In genomic region chr7:103569621-103570305, GRCh38 we compare ENCODE assay signal across 16 cellular contexts.
DNase-seq lines count a peak whose midpoint lies in the region; ATAC-seq and TF ChIP-seq lines count a peak whose summit lies in the region.
"Had no signal": no experiment of that assay in that cellular context is flagged by ENCODE, and none has a peak within 500 bp of the region (broad histone marks: within the 10 kb centered on the region; RNA-seq: fewer than 3 reads in every experiment).

No MANE protein-coding gene starts in this region.

- H3K23ac ChIP-seq in IMR-90 (ENCODE audit: low read depth, low read length) = peak overlapping the region; percentile 2; the same call in 1 of the 2 replicates
- H3K23ac ChIP-seq in mesendoderm (ENCODE audit: low read length) = no peak overlapping the region

- H2AFZ ChIP-seq in IMR-90 (replicated peaks; ENCODE audit: low read length, poor library complexity) = no peak overlapping the region
- H2AFZ ChIP-seq: GM23248 had no signal

- no peak for TF ChIP-seq POLR2A in IMR-90 (IDR thresholded peaks at IDR 0.05; ENCODE audit: low read depth, low read length)

- H4K91ac ChIP-seq in IMR-90 (ENCODE audit: insufficient read depth, low read depth, low read length) = peak overlapping the region; percentile 22

- H3K4me2 ChIP-seq in IMR-90 (ENCODE audit: low read depth, low read length) = peak overlapping the region; percentile 83
- no peak overlapping the region for H3K4me2 ChIP-seq in mesendoderm (ENCODE audit: low read length)
- H3K4me2 ChIP-seq: A549, BLaER1 had no signal

- no CpG with 5 or more reads among the region's 4 CpGs for WGBS in IMR-90 (ENCODE audit: extremely low coverage in 2 of 2, insufficient read length in 1 of 2), 2 experiments
- WGBS in mesendoderm (ENCODE audit: extremely low coverage, insufficient coverage, low lambda C conversion rate) = no CpG with 5 or more reads among the region's 4 CpGs
- WGBS in heart right ventricle, 2 donors = 40 to 48% methylated on average over 4 of the region's 4 CpGs

- H4K20me1 ChIP-seq in IMR-90 (ENCODE audit: insufficient read depth, low read length) = no peaks in the 10 kb centered on the region
- H4K20me1 ChIP-seq: BLaER1 had no signal

- peak overlapping the region; percentile 54 for H2BK20ac ChIP-seq in IMR-90 (ENCODE audit: low read depth, low read length)

- CTCF ChIA-PET in IMR-90 (lab: Yijun Ruan, JAX) = interaction anchor here (0.9 kb wide), 1 partner anchor 46 kb away, joined by 3 read pairs; no protein-coding TSS in a partner anchor

- H3K79me1 ChIP-seq in IMR-90 (ENCODE audit: low read depth in 1 of 2, low read length in 2 of 2) = no peaks in the 10 kb centered on the region
- no peaks in the 10 kb centered on the region for H3K79me1 ChIP-seq in mesendoderm (ENCODE audit: low read length)

- peak overlapping the region; percentile 26 for H3K14ac ChIP-seq in IMR-90 (replicated peaks; ENCODE audit: low read depth, low read length)

- no peaks in the 10 kb centered on the region for H3K79me2 ChIP-seq in mesendoderm (ENCODE audit: control insufficient read depth, insufficient read depth, low read length)

- H3K9me3 ChIP-seq in cardiac muscle cell (ENCODE audit: low read depth) = no peaks in the 10 kb centered on the region
- no peaks in the 10 kb centered on the region for H3K9me3 ChIP-seq in IMR-90 (ENCODE audit: control insufficient read depth, insufficient read depth, low read length)
- no peaks in the 10 kb centered on the region for H3K9me3 ChIP-seq in heart right ventricle
- H3K9me3 ChIP-seq: A549, BLaER1 had no signal

- H4K5ac ChIP-seq in IMR-90 (ENCODE audit: low read depth, low read length) (peak overlapping the region; percentile 79; the same call in 1 of the 2 replicates), mesendoderm (ENCODE audit: low read length) (no peak overlapping the region)

- no TSS peak for BruUV-seq in IMR-90 (replicated peaks; lab: Mats Ljungman, UMichigan)

- ATAC-seq in Right ventricle myocardium superior (ENCODE audit: poor library complexity) = no peak
- peak; percentile 89 for ATAC-seq in IMR-90 (ENCODE audit: low read depth)
- ATAC-seq in GM21526 (IDR thresholded peaks at IDR 0.05; ENCODE audit: low FRiP score, unreplicated experiment) = no peak
- ATAC-seq in heart right ventricle = no peak
- ATAC-seq: A549 had no signal

- H3K4ac ChIP-seq in IMR-90 (ENCODE audit: low read depth, low read length) (peak overlapping the region; percentile 56; the same call in 1 of the 2 replicates), mesendoderm (ENCODE audit: low read depth, low read length) (no peak overlapping the region)

- TF ChIP-seq CTCF in cardiac muscle cell (IDR thresholded peaks at IDR 0.05; ENCODE audit: low read depth, low read length) (no peak), IMR-90 (conservative IDR thresholded peaks at IDR 0.05; ENCODE audit: low read depth, low read length) (no peak), heart right ventricle (IDR thresholded peaks at IDR 0.05) (no peak)

- TF ChIP-seq RAD21 in IMR-90 (IDR thresholded peaks at IDR 0.05; ENCODE audit: low read length) = no peak

- H3K9ac ChIP-seq in IMR-90 (ENCODE audit: low read depth, low read length) = peak overlapping the region; percentile 67
- no peak overlapping the region for H3K9ac ChIP-seq in mesendoderm (ENCODE audit: low read length)
- H3K9ac ChIP-seq: BLaER1, GM23248 had no signal

- no peak overlapping the region for H2AK5ac ChIP-seq in IMR-90 (ENCODE audit: low read depth, low read length)
- H2AK5ac ChIP-seq in mesendoderm (ENCODE audit: low read length) = no peak overlapping the region

- dilution Hi-C loops in IMR-90 (cut with HindIII; ENCODE audit: low sequenced_read_pairs, unreplicated experiment) = no loop called here

- H3K27ac ChIP-seq in cardiac muscle cell = peak overlapping the region; percentile 87
- peak overlapping the region; percentile 100; the same call in 1 of the 2 replicates for H3K27ac ChIP-seq in IMR-90 (ENCODE audit: insufficient read depth, low read length)
- no peak overlapping the region for H3K27ac ChIP-seq in mesendoderm (ENCODE audit: low read depth, low read length)
- no peak overlapping the region for H3K27ac ChIP-seq in heart right ventricle
- H3K27ac ChIP-seq: 22Rv1, A549, BLaER1, GM23248, HL-60 had no signal

- intact Hi-C loops in Right ventricle myocardium superior (cut with DNase I) = loop anchor here (5.0 kb wide), 1 partner anchor 588 kb away; no protein-coding TSS in a partner anchor
- intact Hi-C loops in IMR-90 (cut with micrococcal nuclease) = loop anchor here (2.0 to 10.0 kb wide), 4 partner anchors 45 to 1275 kb away; partner anchors contain the start of gene SLC26A5
- intact Hi-C loops in heart right ventricle (cut with DNase I) = loop anchor here (5.0 to 10.0 kb wide), 4 partner anchors 585 to 595 kb away; no protein-coding TSS in a partner anchor

- in situ Hi-C loops in IMR-90 (cut with MboI; ENCODE audit: low sequenced_read_pairs) = loop anchor here (5.0 kb wide), 1 partner anchor 588 kb away; no protein-coding TSS in a partner anchor

- no peak overlapping the region for H2AK9ac ChIP-seq in IMR-90 (replicated peaks; ENCODE audit: low read depth, low read length, poor library complexity)

- H2BK120ac ChIP-seq in IMR-90 (ENCODE audit: low read depth, low read length) (peak overlapping the region; percentile 82), mesendoderm (ENCODE audit: low read depth, low read length) (no peak overlapping the region)

- H3K9me1 ChIP-seq in IMR-90 (ENCODE audit: insufficient read depth, low read length) = peaks cover 6% of the 10 kb centered on the region; the same call in 1 of the 2 replicates

- peak in 1 of 2 donors; percentile 56 for DNase-seq in cardiac muscle cell (ENCODE audit: low read depth in 1 of 2, low spot score in 1 of 2)
- DNase-seq in Right ventricle myocardium superior = no peak
- DNase-seq in IMR-90 = peak; percentile 34
- peak; percentile 0 for DNase-seq in mesendoderm
- DNase-seq in NK-92 treated with Interleukin-12 subunit alpha and Interleukin-12 subunit beta, amount 100 ng/mL, for 24 hours (lab: John Stamatoyannopoulos, UW) = no peak
- DNase-seq in heart right ventricle = no peak
- DNase-seq: Calu3; CD4-positive, alpha-beta memory T cell; DMS79 treated with DMSO at 0.1 percent for 48 hours; GM23248; HCEC 1CT had no signal

- H2BK15ac ChIP-seq in IMR-90 (ENCODE audit: low read depth, low read length) (no peak overlapping the region; the same call in 2 of the 3 replicates), mesendoderm (replicated peaks; ENCODE audit: low read depth) (no peak overlapping the region)

- peaks cover 23% of the 10 kb centered on the region for H3K4me1 ChIP-seq in cardiac muscle cell (ENCODE audit: low read depth)
- peaks cover 13% of the 10 kb centered on the region for H3K4me1 ChIP-seq in IMR-90 (ENCODE audit: control insufficient read depth, insufficient read depth, low read length)
- no peaks in the 10 kb centered on the region for H3K4me1 ChIP-seq in mesendoderm (ENCODE audit: control insufficient read depth, low read depth, low read length)
- H3K4me1 ChIP-seq in heart right ventricle = no peaks in the 10 kb centered on the region
- H3K4me1 ChIP-seq: A549 had no signal

- H3K27me3 ChIP-seq in cardiac muscle cell = no peaks in the 10 kb centered on the region
- H3K27me3 ChIP-seq in IMR-90 (ENCODE audit: control insufficient read depth, insufficient read depth, low read length) = no peaks in the 10 kb centered on the region
- H3K27me3 ChIP-seq in mesendoderm (ENCODE audit: insufficient read depth, low read length, poor library complexity) = no peaks in the 10 kb centered on the region
- peaks cover 0 to 6% (median 0%) of the 10 kb centered on the region in 7 donors for H3K27me3 ChIP-seq in heart right ventricle
- H3K27me3 ChIP-seq: BLaER1 had no signal

- H3K56ac ChIP-seq in IMR-90 (ENCODE audit: extremely low read depth, insufficient read depth, low read length) = peak overlapping the region; percentile 8; the same call in 1 of the 2 replicates
- no peak overlapping the region for H3K56ac ChIP-seq in mesendoderm (ENCODE audit: low read length)

- POLR2A ChIA-PET in IMR-90 (lab: Charles Lee; ENCODE audit: unreplicated experiment) = no interaction called here

- H3K4me3 ChIP-seq in cardiac muscle cell (no peak overlapping the region), IMR-90 (ENCODE audit: insufficient read depth, low read depth, low read length) (no peak overlapping the region), mesendoderm (ENCODE audit: low read length) (no peak overlapping the region), heart right ventricle (no peak overlapping the region)
- H3K4me3 ChIP-seq: A549, BLaER1, GM23248 had no signal

- peak overlapping the region; percentile 98 for H3K18ac ChIP-seq in IMR-90 (ENCODE audit: low read depth, low read length)
- no peak overlapping the region for H3K18ac ChIP-seq in mesendoderm (ENCODE audit: low read length)

- H2BK5ac ChIP-seq in IMR-90 (ENCODE audit: low read depth, low read length, poor library complexity, severe bottlenecking) = peak overlapping the region; percentile 99
- no peak overlapping the region for H2BK5ac ChIP-seq in mesendoderm (ENCODE audit: low read length)

- H3K36me3 ChIP-seq in cardiac muscle cell = no peaks in the 10 kb centered on the region
- no peaks in the 10 kb centered on the region for H3K36me3 ChIP-seq in IMR-90 (ENCODE audit: control insufficient read depth, insufficient read depth, low read length)
- H3K36me3 ChIP-seq in mesendoderm (ENCODE audit: control insufficient read depth, insufficient read depth, low read length) = no peaks in the 10 kb centered on the region
- no peaks in the 10 kb centered on the region for H3K36me3 ChIP-seq in heart right ventricle
- H3K36me3 ChIP-seq: BLaER1 had no signal

- H4K8ac ChIP-seq in IMR-90 (ENCODE audit: low read depth in 2 of 2, low read length in 2 of 2) = peak overlapping the region; percentile 94
- H4K8ac ChIP-seq in mesendoderm (ENCODE audit: low read depth, low read length) = no peak overlapping the region

TF ChIP-seq in IMR-90, 13 proteins besides CTCF, POLR2A, EP300 and RAD21 (continues in another document):
- no peak for TF ChIP-seq NFE2L2 (IDR thresholded peaks at IDR 0.05; ENCODE audit: low read depth, low read length)
- no peak for TF ChIP-seq RFX5 (IDR thresholded peaks at IDR 0.05; ENCODE audit: low read depth, low read length)
- no peak for TF ChIP-seq BHLHE40 (IDR thresholded peaks at IDR 0.05; ENCODE audit: low read depth, low read length)
- TF ChIP-seq USF2 (IDR thresholded peaks at IDR 0.05; ENCODE audit: low read depth, low read length) = no peak

Comparison
In these comparisons a context has a peak if more than half of its experiments do, and no peak if none do; other contexts are left out.
1. H3K27ac ChIP-seq: peak in cardiac muscle cell (single experiment) and IMR-90 (single experiment); none in mesendoderm (single experiment) and heart right ventricle (0 of 10).
2. DNase-seq: peak in IMR-90 (single experiment) and mesendoderm (single experiment); none in Right ventricle myocardium superior (single experiment), NK-92 treated with Interleukin-12 subunit alpha and Interleukin-12 subunit beta, amount 100 ng/mL, for 24 hours (single experiment) and heart right ventricle (0 of 2).